In the genomic region with DNA sequence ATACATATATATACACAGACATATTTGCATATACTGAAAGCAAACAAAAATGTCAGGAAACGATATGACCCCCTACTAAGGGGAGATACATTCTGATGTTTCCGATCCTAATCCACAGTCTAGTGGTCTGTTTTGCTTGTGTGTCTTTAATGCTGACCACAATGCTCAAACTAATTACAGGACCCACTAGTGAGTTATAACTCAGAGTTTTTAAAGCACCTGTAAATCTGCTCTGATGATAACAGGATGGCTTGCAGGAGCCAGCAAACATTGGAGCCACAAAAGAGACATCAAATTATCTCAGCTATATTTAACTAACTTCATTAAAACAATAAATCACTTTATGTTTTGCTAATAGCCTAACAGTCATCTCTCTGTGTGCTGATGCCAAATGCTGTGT, we compare ENCODE assay signal across 1 cellular context.
TF ChIP-seq lines count a peak whose summit lies in the region.

No MANE protein-coding gene starts in this region.

TF ChIP-seq in H1, 55 proteins besides CTCF, POLR2A, EP300 and RAD21 (continued from another document):
- TF ChIP-seq GTF2F1 (IDR thresholded peaks at IDR 0.05; ENCODE audit: borderline replicate concordance, low read depth, low read length) (no peak), POU5F1 (IDR thresholded peaks at IDR 0.05; ENCODE audit: low read depth, low read length) (no peak), CEBPB (IDR thresholded peaks at IDR 0.05; ENCODE audit: low read depth, low read length) (no peak), CTBP2 (IDR thresholded peaks at IDR 0.05; ENCODE audit: borderline replicate concordance, insufficient read depth, insufficient read length, low read length) (no peak)
- TF ChIP-seq, protein P1, sequence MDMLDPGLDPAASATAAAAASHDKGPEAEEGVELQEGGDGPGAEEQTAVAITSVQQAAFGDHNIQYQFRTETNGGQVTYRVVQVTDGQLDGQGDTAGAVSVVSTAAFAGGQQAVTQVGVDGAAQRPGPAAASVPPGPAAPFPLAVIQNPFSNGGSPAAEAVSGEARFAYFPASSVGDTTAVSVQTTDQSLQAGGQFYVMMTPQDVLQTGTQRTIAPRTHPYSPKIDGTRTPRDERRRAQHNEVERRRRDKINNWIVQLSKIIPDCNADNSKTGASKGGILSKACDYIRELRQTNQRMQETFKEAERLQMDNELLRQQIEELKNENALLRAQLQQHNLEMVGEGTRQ (IDR thresholded peaks at IDR 0.05; ENCODE audit: low read length) = no peak
